8 cellular contexts compared by ENCODE assay signal in genomic region chrX:64206556-64207162, GRCh38. TPM values are rescaled to one million over a fixed set of nuclear protein-coding genes. Genes with fewer than 3 reads are reported as not detected.
DNase-seq lines count a peak whose midpoint lies in the region; ATAC-seq and TF ChIP-seq lines count a peak whose summit lies in the region.

No MANE protein-coding gene starts in this region.

- dilution Hi-C loops in IMR-90 (cut with HindIII; ENCODE audit: low sequenced_read_pairs, unreplicated experiment) = no loop called here

- H3K18ac ChIP-seq in IMR-90 (ENCODE audit: low read depth, low read length) = peak overlapping the region; percentile 18; the same call in 1 of the 2 replicates

- TF ChIP-seq CTCF in A673 (conservative IDR thresholded peaks at IDR 0.05; ENCODE audit: low read depth, low read length) (no peak), IMR-90 (conservative IDR thresholded peaks at IDR 0.05; ENCODE audit: low read depth, low read length) (no peak), choroid plexus epithelial cell (conservative IDR thresholded peaks at IDR 0.05; ENCODE audit: low read depth, low read length) (no peak)

- H3K56ac ChIP-seq in IMR-90 (ENCODE audit: extremely low read depth, insufficient read depth, low read length) = no peak overlapping the region; the same call in 1 of the 2 replicates

- no peak overlapping the region for H2BK15ac ChIP-seq in IMR-90 (ENCODE audit: low read depth, low read length)

- in situ Hi-C loops in IMR-90 (cut with MboI; ENCODE audit: low sequenced_read_pairs) = loop anchor here (10.0 kb wide), 1 partner anchor 452 kb away; a partner anchor contains a TSS

- no peak overlapping the region for H2AK5ac ChIP-seq in IMR-90 (ENCODE audit: low read depth, low read length)

- no peaks in the 10 kb centered on the region for H3K36me3 ChIP-seq in A673 (ENCODE audit: insufficient read depth, low read length, poor library complexity, severe bottlenecking)
- H3K36me3 ChIP-seq in IMR-90 (ENCODE audit: control insufficient read depth, insufficient read depth, low read length) = no peaks in the 10 kb centered on the region
- no peaks in the 10 kb centered on the region for H3K36me3 ChIP-seq in muscle layer of colon (ENCODE audit: insufficient read depth, low read length)

- ATAC-seq in IMR-90 (ENCODE audit: low read depth) = no peak
- ATAC-seq in activated CD4-positive, CD25-positive, alpha-beta regulatory T cell treated with anti-CD3 and anti-CD28 coated beads, Interleukin-2, amount 50 U/mL, for 24 hours = no peak
- ATAC-seq in GM21447 (IDR thresholded peaks at IDR 0.05; ENCODE audit: unreplicated experiment) = no peak
- no peak for ATAC-seq in GM18517 (IDR thresholded peaks at IDR 0.05; ENCODE audit: unreplicated experiment)

- H3K27me3 ChIP-seq in A673 (replicated peaks; ENCODE audit: insufficient read depth, low read depth, low read length, poor library complexity) (no peaks in the 10 kb centered on the region), IMR-90 (ENCODE audit: control insufficient read depth, insufficient read depth, low read length) (no peaks in the 10 kb centered on the region), muscle layer of colon (ENCODE audit: control insufficient read depth in 1 of 2, insufficient read depth in 2 of 2, low read length in 2 of 2) (no peaks in the 10 kb centered on the region)

- H3K4me3 ChIP-seq in A673 (ENCODE audit: low read depth, low read length, poor library complexity, severe bottlenecking) (peak overlapping the region; percentile 56), IMR-90 (ENCODE audit: insufficient read depth, low read depth, low read length) (peak overlapping the region; percentile 49; the same call in 1 of the 2 replicates), choroid plexus epithelial cell (ENCODE audit: low read depth, low read length) (peak overlapping the region; percentile 68), muscle layer of colon (ENCODE audit: low read depth in 1 of 2, low read length in 2 of 2) (peak overlapping the region; percentile 46 to 67)

- peak overlapping the region; percentile 12; the same call in 1 of the 2 replicates for H4K5ac ChIP-seq in IMR-90 (ENCODE audit: low read depth, low read length)

- H3K4me1 ChIP-seq in A673 (ENCODE audit: insufficient read depth, low read length, poor library complexity, severe bottlenecking) (no peaks in the 10 kb centered on the region), IMR-90 (ENCODE audit: control insufficient read depth, insufficient read depth, low read length) (peaks cover 8% of the 10 kb centered on the region), muscle layer of colon (ENCODE audit: insufficient read depth, low read length) (peaks cover 32% of the 10 kb centered on the region)

- H3K9me1 ChIP-seq in IMR-90 (ENCODE audit: insufficient read depth, low read length) = 0 out of 2 replicates have a peak, but pooled peaks cover 4% of the 10 kb centered on the region

- BruUV-seq in A673 (replicated peaks; lab: Mats Ljungman, UMichigan) (no TSS peak), IMR-90 (replicated peaks; lab: Mats Ljungman, UMichigan) (no TSS peak)

- peak overlapping the region; percentile 58; the same call in 1 of the 2 replicates for H3K14ac ChIP-seq in IMR-90 (replicated peaks; ENCODE audit: low read depth, low read length)

- TF ChIP-seq RAD21 in IMR-90 (IDR thresholded peaks at IDR 0.05; ENCODE audit: low read length) = no peak

- intact Hi-C loops in A673 (cut with micrococcal nuclease; ENCODE audit: unreplicated experiment) = no loop called here
- intact Hi-C loops in IMR-90 (cut with micrococcal nuclease) = no loop called here

- DNase-seq in A673 (ENCODE audit: low spot score) (peak; percentile 27), IMR-90 (peak; percentile 55), choroid plexus epithelial cell (ENCODE audit: low read depth) (peak; percentile 30), MV-4-11 (lab: John Stamatoyannopoulos, UW) (no peak)

- peaks cover 3% of the 10 kb centered on the region; the same call in 1 of the 2 replicates for H4K20me1 ChIP-seq in IMR-90 (ENCODE audit: insufficient read depth, low read length)

- TF ChIP-seq POLR2A in IMR-90 (IDR thresholded peaks at IDR 0.05; ENCODE audit: low read depth, low read length) = no peak

- H3K23ac ChIP-seq in IMR-90 (ENCODE audit: low read depth, low read length) = peak overlapping the region; percentile 63

- H3K9ac ChIP-seq in IMR-90 (ENCODE audit: low read depth, low read length) = peak overlapping the region; percentile 35
- H3K9ac ChIP-seq in muscle layer of colon (ENCODE audit: low read length) = peak overlapping the region; percentile 67

- peak overlapping the region; percentile 80; the same call in 1 of the 2 replicates for H3K4ac ChIP-seq in IMR-90 (ENCODE audit: low read depth, low read length)

- WGBS in IMR-90 (ENCODE audit: extremely low coverage in 2 of 2, insufficient read length in 1 of 2), 2 experiments = 0% methylated on average over 1 of the region's 5 CpGs; no CpG with 5 or more reads in 1 of the 2 experiments

- H2AFZ ChIP-seq in IMR-90 (replicated peaks; ENCODE audit: low read length, poor library complexity) = peak overlapping the region; percentile 94

- H4K91ac ChIP-seq in IMR-90 (ENCODE audit: insufficient read depth, low read depth, low read length) = peak overlapping the region; percentile 39; the same call in 1 of the 2 replicates

- peak overlapping the region; percentile 70 for H3K27ac ChIP-seq in A673 (ENCODE audit: low read depth, low read length, poor library complexity, severe bottlenecking)
- peak overlapping the region; percentile 67 for H3K27ac ChIP-seq in IMR-90 (ENCODE audit: insufficient read depth, low read length)
- peak overlapping the region; percentile 68 for H3K27ac ChIP-seq in muscle layer of colon (ENCODE audit: low read depth, low read length)

- H4K8ac ChIP-seq in IMR-90 (ENCODE audit: low read depth in 2 of 2, low read length in 2 of 2) = peak overlapping the region; percentile 75 to 83

- peaks cover 4 to 12% of the 10 kb centered on the region in 2 experiments; a peak in 2 of 4 replicates for H3K79me1 ChIP-seq in IMR-90 (ENCODE audit: low read depth in 1 of 2, low read length in 2 of 2)

- H3K9me3 ChIP-seq in A673 (ENCODE audit: low read depth, low read length, poor library complexity, severe bottlenecking) (no peaks in the 10 kb centered on the region), IMR-90 (ENCODE audit: control insufficient read depth, insufficient read depth, low read length) (no peaks in the 10 kb centered on the region), muscle layer of colon (ENCODE audit: low read length) (no peaks in the 10 kb centered on the region)

- POLR2A ChIA-PET in A673 (lab: Charles Lee; ENCODE audit: low non-redundant PET) (no interaction called here), IMR-90 (lab: Charles Lee; ENCODE audit: unreplicated experiment) (interaction anchor here (0.6 kb wide), 1 partner anchor 123 kb away, joined by 4 read pairs; no protein-coding TSS in a partner anchor)

- H2BK120ac ChIP-seq in IMR-90 (ENCODE audit: low read depth, low read length) = no peak overlapping the region; the same call in 1 of the 2 replicates

- CTCF ChIA-PET in A673 (lab: Charles Lee) (no interaction called here), IMR-90 (lab: Yijun Ruan, JAX) (no interaction called here)

- H2BK20ac ChIP-seq in IMR-90 (ENCODE audit: low read depth, low read length) = no peak overlapping the region

- H2AK9ac ChIP-seq in IMR-90 (replicated peaks; ENCODE audit: low read depth, low read length, poor library complexity) = peak overlapping the region; percentile 11

- H3K4me2 ChIP-seq in IMR-90 (ENCODE audit: low read depth, low read length) = peak overlapping the region; percentile 58

- peak overlapping the region; percentile 76 for H2BK5ac ChIP-seq in IMR-90 (ENCODE audit: low read depth, low read length, poor library complexity, severe bottlenecking)

TF ChIP-seq in IMR-90, 13 proteins besides CTCF, POLR2A, EP300 and RAD21:
- TF ChIP-seq CEBPB (IDR thresholded peaks at IDR 0.05; ENCODE audit: low read depth, low read length) (no peak), CHD1 (IDR thresholded peaks at IDR 0.05; ENCODE audit: low read depth, low read length) (no peak), MAFK (IDR thresholded peaks at IDR 0.05; ENCODE audit: low read depth, low read length) (no peak), BHLHE40 (IDR thresholded peaks at IDR 0.05; ENCODE audit: low read depth, low read length) (no peak), NFE2L2 (IDR thresholded peaks at IDR 0.05; ENCODE audit: low read depth, low read length) (no peak), RCOR1 (IDR thresholded peaks at IDR 0.05; ENCODE audit: insufficient replicate concordance, low read length) (no peak), RFX5 (IDR thresholded peaks at IDR 0.05; ENCODE audit: low read depth, low read length) (no peak), SMC3 (IDR thresholded peaks at IDR 0.05; ENCODE audit: low read depth, low read length) (no peak), FOS (IDR thresholded peaks at IDR 0.05; ENCODE audit: low read depth, low read length) (no peak)
TF ChIP-seq in IMR-90: peak in this region for 0.

RNA-seq across cellular contexts. Expression of gene AMER1, which starts 1.2 kb away (rescaled TPM):
- total RNA-seq in A673 (2021) (3.4 and 4.3 TPM in 2 replicates), IMR-90 (2012; rRNA removed) (1.7 and 2.2 TPM in 2 replicates)
- polyA plus RNA-seq in IMR-90 (2012; rRNA removed) = 1.2 and 1.3 TPM in 2 replicates
- polyA plus RNA-seq in IMR-90 (2012; cell fraction: cytosol; rRNA removed) = 0.57 TPM in 2 replicates
- 0.99 and 1.6 TPM in 2 replicates for polyA plus RNA-seq in IMR-90 (2012; cell fraction: nucleus; rRNA removed; ENCODE audit: low replicate concordance)

RNA-seq across cellular contexts. Expression of gene ASB12, which starts 23.7 kb away (rescaled TPM):
- total RNA-seq in A673 (2021) = not detected in 2 replicates
- not detected in 2 replicates for total RNA-seq in IMR-90 (2012; rRNA removed)
- not detected in 2 replicates for polyA plus RNA-seq in IMR-90 (2012; rRNA removed)
- not detected in 2 replicates for polyA plus RNA-seq in IMR-90 (2012; cell fraction: cytosol; rRNA removed)
- not detected in 2 replicates for polyA plus RNA-seq in IMR-90 (2012; cell fraction: nucleus; rRNA removed; ENCODE audit: low replicate concordance)
